In the genomic region with DNA sequence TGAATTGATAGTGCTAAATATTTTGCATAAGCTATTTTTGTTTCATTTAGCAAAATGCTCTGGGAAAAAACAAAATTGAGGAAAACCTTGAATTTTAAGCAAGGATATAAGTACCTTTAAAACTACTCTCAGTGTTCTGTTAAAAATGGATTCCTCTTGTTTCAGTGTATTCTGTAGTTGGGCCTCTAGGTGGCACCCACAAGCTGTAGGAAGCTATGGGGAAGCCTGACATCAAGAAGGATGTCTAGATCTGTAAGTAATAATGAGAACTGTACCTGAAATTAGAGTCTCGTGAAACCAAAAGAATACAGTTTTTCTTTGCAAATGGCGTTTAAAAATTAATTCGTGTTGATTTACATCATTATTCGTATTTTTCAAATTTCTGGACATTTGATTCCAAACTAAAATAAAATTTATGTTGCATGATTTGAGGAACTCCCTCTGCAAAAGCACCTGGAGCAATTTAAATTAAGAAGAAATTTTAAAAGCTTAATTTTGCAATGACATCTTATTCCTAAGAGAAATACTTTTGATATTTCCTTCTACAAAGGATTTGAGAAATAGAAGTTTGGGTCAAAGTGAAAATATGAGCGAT, we compare ENCODE assay signal across 7 cellular contexts. TPM values are rescaled to one million over a fixed set of nuclear protein-coding genes. Genes with fewer than 3 reads are reported as not detected.
DNase-seq lines count a peak whose midpoint lies in the region; ATAC-seq and TF ChIP-seq lines count a peak whose summit lies in the region.

No MANE protein-coding gene starts in this region.

- no peaks in the 10 kb centered on the region for H3K9me3 Mint-ChIP-seq in activated naive CD8-positive, alpha-beta T cell treated with anti-CD3 and anti-CD28 coated beads for 36 hours

- H3K4me1 ChIP-seq in SJSA1 (replicated peaks) (no peaks in the 10 kb centered on the region), left ventricle myocardium inferior (no peaks in the 10 kb centered on the region), gastrocnemius medialis (no peaks in the 10 kb centered on the region)

- no peaks in the 10 kb centered on the region for H3K27me3 Mint-ChIP-seq in activated naive CD8-positive, alpha-beta T cell treated with anti-CD3 and anti-CD28 coated beads for 36 hours

- in situ Hi-C loops in gastrocnemius medialis (cut with MboI; ENCODE audit: low sequenced_read_pairs in 4 of 4), result loop anchor here in 1 of 4 donors (5.0 kb wide), 1 partner anchor 129 kb away; no protein-coding TSS in a partner anchor

- no peak overlapping the region for H3K27ac ChIP-seq in SJSA1
- no peak overlapping the region for H3K27ac ChIP-seq in left ventricle myocardium inferior (replicated peaks)
- H3K27ac ChIP-seq in gastrocnemius medialis, result no peak overlapping the region

- ATAC-seq in GM21737 (IDR thresholded peaks at IDR 0.05; ENCODE audit: unreplicated experiment) (peak; percentile 92), gastrocnemius medialis (no peak)

- intact Hi-C loops in left ventricle myocardium inferior (cut with micrococcal nuclease), result no loop called here
- intact Hi-C loops in gastrocnemius medialis (cut with DNase I; ENCODE audit: low total_unique reads), result no loop called here

- no peak for TF ChIP-seq EP300 in Ishikawa (IDR thresholded peaks at IDR 0.05; ENCODE audit: borderline replicate concordance)

- no peak overlapping the region for H3K4me3 ChIP-seq in GM12864 (ENCODE audit: low read depth, low read length)
- H3K4me3 ChIP-seq in SJSA1, result no peak overlapping the region
- no peak overlapping the region for H3K4me3 ChIP-seq in left ventricle myocardium inferior
- H3K4me3 ChIP-seq in gastrocnemius medialis, result no peak overlapping the region

- H3K27me3 ChIP-seq in SJSA1 (replicated peaks), result no peaks in the 10 kb centered on the region; the same call in 1 of the 2 replicates
- H3K27me3 ChIP-seq in left ventricle myocardium inferior (ENCODE audit: low read depth), result no peaks in the 10 kb centered on the region
- H3K27me3 ChIP-seq in gastrocnemius medialis, result no peaks in the 10 kb centered on the region

- TF ChIP-seq CTCF in GM12864 (IDR thresholded peaks at IDR 0.05; ENCODE audit: low read depth, low read length, missing control alignments), result peak; percentile 71
- peak; percentile 85 for TF ChIP-seq CTCF in left ventricle myocardium inferior (IDR thresholded peaks at IDR 0.05; ENCODE audit: borderline replicate concordance)
- peak; percentile 13 to 66 (median 41) for TF ChIP-seq CTCF in gastrocnemius medialis (IDR thresholded peaks at IDR 0.05 in 4 of 5, conservative IDR thresholded peaks at IDR 0.05 in 1 of 5)

- TF ChIP-seq RAD21 in Ishikawa (IDR thresholded peaks at IDR 0.05; ENCODE audit: low read depth), result peak; percentile 95

- no peak overlapping the region for H3K27ac Mint-ChIP-seq in activated naive CD8-positive, alpha-beta T cell treated with anti-CD3 and anti-CD28 coated beads for 36 hours

- DNase-seq in GM12864 (ENCODE audit: low read depth) (peak; percentile 58), SJSA1 (ENCODE audit: low read depth in 1 of 2, low spot score in 2 of 2) (peak; percentile 37 to 50), left ventricle myocardium inferior (no peak), gastrocnemius medialis (peak in 1 of 2 donors; percentile 13)
- peak; percentile 50 for DNase-seq in activated naive CD8-positive, alpha-beta T cell treated with anti-CD3 and anti-CD28 coated beads for 36 hours

- H3K4me1 Mint-ChIP-seq in activated naive CD8-positive, alpha-beta T cell treated with anti-CD3 and anti-CD28 coated beads for 36 hours, result peaks cover 9% of the 10 kb centered on the region

- H3K36me3 ChIP-seq in SJSA1, result no peaks in the 10 kb centered on the region
- no peaks in the 10 kb centered on the region for H3K36me3 ChIP-seq in left ventricle myocardium inferior
- no peaks in the 10 kb centered on the region for H3K36me3 ChIP-seq in gastrocnemius medialis

- no peak for TF ChIP-seq POLR2A in gastrocnemius medialis (IDR thresholded peaks at IDR 0.05)

- H3K36me3 Mint-ChIP-seq in activated naive CD8-positive, alpha-beta T cell treated with anti-CD3 and anti-CD28 coated beads for 36 hours, result no peaks in the 10 kb centered on the region

- no peak overlapping the region for H3K4me3 Mint-ChIP-seq in activated naive CD8-positive, alpha-beta T cell treated with anti-CD3 and anti-CD28 coated beads for 36 hours

- H3K9me3 ChIP-seq in SJSA1 (replicated peaks), result no peaks in the 10 kb centered on the region
- H3K9me3 ChIP-seq in left ventricle myocardium inferior (replicated peaks), result no peaks in the 10 kb centered on the region
- H3K9me3 ChIP-seq in gastrocnemius medialis, result no peaks in the 10 kb centered on the region

TF ChIP-seq in Ishikawa, 13 proteins besides CTCF, POLR2A, EP300 and RAD21:
- TF ChIP-seq ZBTB7A (IDR thresholded peaks at IDR 0.05; ENCODE audit: low read depth) (no peak), NFIC (IDR thresholded peaks at IDR 0.05) (no peak), CEBPB (IDR thresholded peaks at IDR 0.05) (no peak), YY1 (IDR thresholded peaks at IDR 0.05; ENCODE audit: low read depth) (no peak), FOXM1 (IDR thresholded peaks at IDR 0.05; ENCODE audit: borderline replicate concordance, low read depth) (no peak), TAF1 (IDR thresholded peaks at IDR 0.05; ENCODE audit: low read depth) (no peak), TCF12 (IDR thresholded peaks at IDR 0.05; ENCODE audit: low read depth) (no peak), CREB1 (IDR thresholded peaks at IDR 0.05; ENCODE audit: low read depth) (no peak), TEAD4 (IDR thresholded peaks at IDR 0.05) (no peak), EGR1 (IDR thresholded peaks at IDR 0.05) (no peak)
- TF ChIP-seq, protein P1, sequence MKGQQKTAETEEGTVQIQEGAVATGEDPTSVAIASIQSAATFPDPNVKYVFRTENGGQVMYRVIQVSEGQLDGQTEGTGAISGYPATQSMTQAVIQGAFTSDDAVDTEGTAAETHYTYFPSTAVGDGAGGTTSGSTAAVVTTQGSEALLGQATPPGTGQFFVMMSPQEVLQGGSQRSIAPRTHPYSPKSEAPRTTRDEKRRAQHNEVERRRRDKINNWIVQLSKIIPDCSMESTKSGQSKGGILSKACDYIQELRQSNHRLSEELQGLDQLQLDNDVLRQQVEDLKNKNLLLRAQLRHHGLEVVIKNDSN (IDR thresholded peaks at IDR 0.05), result no peak
- TF ChIP-seq, protein P2, sequence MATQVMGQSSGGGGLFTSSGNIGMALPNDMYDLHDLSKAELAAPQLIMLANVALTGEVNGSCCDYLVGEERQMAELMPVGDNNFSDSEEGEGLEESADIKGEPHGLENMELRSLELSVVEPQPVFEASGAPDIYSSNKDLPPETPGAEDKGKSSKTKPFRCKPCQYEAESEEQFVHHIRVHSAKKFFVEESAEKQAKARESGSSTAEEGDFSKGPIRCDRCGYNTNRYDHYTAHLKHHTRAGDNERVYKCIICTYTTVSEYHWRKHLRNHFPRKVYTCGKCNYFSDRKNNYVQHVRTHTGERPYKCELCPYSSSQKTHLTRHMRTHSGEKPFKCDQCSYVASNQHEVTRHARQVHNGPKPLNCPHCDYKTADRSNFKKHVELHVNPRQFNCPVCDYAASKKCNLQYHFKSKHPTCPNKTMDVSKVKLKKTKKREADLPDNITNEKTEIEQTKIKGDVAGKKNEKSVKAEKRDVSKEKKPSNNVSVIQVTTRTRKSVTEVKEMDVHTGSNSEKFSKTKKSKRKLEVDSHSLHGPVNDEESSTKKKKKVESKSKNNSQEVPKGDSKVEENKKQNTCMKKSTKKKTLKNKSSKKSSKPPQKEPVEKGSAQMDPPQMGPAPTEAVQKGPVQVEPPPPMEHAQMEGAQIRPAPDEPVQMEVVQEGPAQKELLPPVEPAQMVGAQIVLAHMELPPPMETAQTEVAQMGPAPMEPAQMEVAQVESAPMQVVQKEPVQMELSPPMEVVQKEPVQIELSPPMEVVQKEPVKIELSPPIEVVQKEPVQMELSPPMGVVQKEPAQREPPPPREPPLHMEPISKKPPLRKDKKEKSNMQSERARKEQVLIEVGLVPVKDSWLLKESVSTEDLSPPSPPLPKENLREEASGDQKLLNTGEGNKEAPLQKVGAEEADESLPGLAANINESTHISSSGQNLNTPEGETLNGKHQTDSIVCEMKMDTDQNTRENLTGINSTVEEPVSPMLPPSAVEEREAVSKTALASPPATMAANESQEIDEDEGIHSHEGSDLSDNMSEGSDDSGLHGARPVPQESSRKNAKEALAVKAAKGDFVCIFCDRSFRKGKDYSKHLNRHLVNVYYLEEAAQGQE (IDR thresholded peaks at IDR 0.05; ENCODE audit: low read depth), result no peak; the same call in 1 of the 2 replicates
- TF ChIP-seq, protein P3, sequence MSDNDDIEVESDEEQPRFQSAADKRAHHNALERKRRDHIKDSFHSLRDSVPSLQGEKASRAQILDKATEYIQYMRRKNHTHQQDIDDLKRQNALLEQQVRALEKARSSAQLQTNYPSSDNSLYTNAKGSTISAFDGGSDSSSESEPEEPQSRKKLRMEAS (IDR thresholded peaks at IDR 0.05), result no peak

RNA-seq across cellular contexts. Expression of a gene that starts 51.2 kb away (rescaled TPM):
- not detected in 2 replicates for total RNA-seq in SJSA1 (2014; rRNA removed; shearing (Covaris generic))
- total RNA-seq in activated naive CD8-positive, alpha-beta T cell treated with anti-CD3 and anti-CD28 coated beads for 36 hours, result under 1 TPM in 1 of 2 experiments, not detected in 1; 0.19 TPM
- total RNA-seq in left ventricle myocardium inferior, result not detected
- not detected for total RNA-seq in gastrocnemius medialis
